Comparison of ENCODE assay signal across 23 cellular contexts in the genomic region with DNA sequence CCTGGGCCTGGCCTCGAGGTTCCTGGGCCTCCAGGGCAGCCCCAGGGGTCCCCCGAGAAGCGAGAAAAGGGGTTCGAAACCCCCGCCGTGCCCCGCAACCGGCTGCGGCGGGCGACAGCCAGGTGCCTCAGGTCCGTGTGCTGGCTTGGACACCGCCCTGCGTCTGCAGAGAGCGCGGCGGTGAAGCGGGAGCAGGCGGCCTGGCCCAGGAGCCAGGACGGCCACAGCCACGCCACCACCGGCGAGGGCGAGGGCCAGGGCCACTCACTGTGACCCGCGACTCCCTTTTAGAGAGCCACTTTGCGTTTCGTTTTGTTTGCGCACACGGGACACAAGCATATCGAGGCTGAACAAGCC.
DNase-seq lines count a peak whose midpoint lies in the region; ATAC-seq and TF ChIP-seq lines count a peak whose summit lies in the region.
"Had no signal": no experiment of that assay in that cellular context is flagged by ENCODE, and none has a peak within 500 bp of the region (broad histone marks: within the 10 kb centered on the region; RNA-seq: fewer than 3 reads in every experiment).

No MANE protein-coding gene starts in this region.

- ATAC-seq in RWPE2 (ENCODE audit: low read depth): no peak
- no peak for ATAC-seq in GM21390 (IDR thresholded peaks at IDR 0.05; ENCODE audit: unreplicated experiment)
- no peak for ATAC-seq in GM21576 (IDR thresholded peaks at IDR 0.05; ENCODE audit: unreplicated experiment)
- ATAC-seq: Panc1, Right ventricle myocardium inferior had no signal

- peak overlapping the region; percentile 7 for H3K27ac ChIP-seq in RWPE2 (ENCODE audit: poor library complexity, severe bottlenecking)
- H3K27ac ChIP-seq in epithelial cell of prostate: peak overlapping the region; percentile 52
- H3K27ac ChIP-seq: BLaER1 treated with 17β-estradiol and CSF1 and Interleukin-3, amounts not matched to agents 10 nM and 100 nM; KMS-11; SJSA1 had no signal

- H3K9me3 ChIP-seq in RWPE2 (ENCODE audit: severe bottlenecking): no peaks in the 10 kb centered on the region
- no peaks in the 10 kb centered on the region for H3K9me3 ChIP-seq in BE2C
- H3K9me3 ChIP-seq: Caco-2, SJSA1 had no signal

- no peaks in the 10 kb centered on the region for H3K36me3 ChIP-seq in RWPE2 (ENCODE audit: low read depth)
- no peaks in the 10 kb centered on the region for H3K36me3 ChIP-seq in BE2C
- H3K36me3 ChIP-seq: SJSA1 had no signal

- no peak for DNase-seq in RWPE2 (ENCODE audit: low spot score)
- DNase-seq in epithelial cell of prostate (ENCODE audit: low read depth, low spot score): no peak
- peak; percentile 84 for DNase-seq in mesenteric fat pad (ENCODE audit: low spot score)
- no peak for DNase-seq in BE2C
- DNase-seq in NCI-H524 (lab: John Stamatoyannopoulos, UW): no peak
- DNase-seq: Caco-2; CD4-positive, alpha-beta memory T cell; DMS 273 treated with DMSO at 0.1 percent for 48 hours; DND-41; NCI-H1092 treated with DMSO at 0.1 percent for 48 hours; NCI-H1436 treated with DMSO at 0.1 percent for 48 hours; NCI-H2029; NCI-H2227 treated with DMSO at 0.1 percent for 48 hours; NCI-H510A; NCI-H774; NK-92 treated with Interleukin-12 subunit alpha and Interleukin-12 subunit beta, amount 100 ng/mL, for 24 hours had no signal

- H3K27me3 ChIP-seq in RWPE2 (ENCODE audit: insufficient read depth, poor library complexity, severe bottlenecking) (no peaks in the 10 kb centered on the region), BE2C (no peaks in the 10 kb centered on the region)
- H3K27me3 ChIP-seq: SJSA1 had no signal

- no peak for TF ChIP-seq CTCF in RWPE2 (IDR thresholded peaks at IDR 0.05; ENCODE audit: poor library complexity, severe bottlenecking)
- TF ChIP-seq CTCF in BE2C (IDR thresholded peaks at IDR 0.05; ENCODE audit: low read depth, low read length): no peak

- H3K4me3 ChIP-seq in RWPE2 (ENCODE audit: severe bottlenecking): no peak overlapping the region
- no peak overlapping the region for H3K4me3 ChIP-seq in BE2C (ENCODE audit: low read depth, low read length)
- H3K4me3 ChIP-seq: SJSA1 had no signal

- H3K4me1 ChIP-seq in RWPE2 (ENCODE audit: insufficient read depth, poor library complexity, severe bottlenecking): peaks cover 16% of the 10 kb centered on the region
- no peaks in the 10 kb centered on the region; the same call in 1 of the 2 replicates for H3K4me1 ChIP-seq in BE2C
- H3K4me1 ChIP-seq: Caco-2 had no signal
